ENCODE assay signal across 12 cellular contexts in genomic region chr10:58998924-58999713, GRCh38.
DNase-seq lines count a peak whose midpoint lies in the region; ATAC-seq and TF ChIP-seq lines count a peak whose summit lies in the region.
"Had no signal": no experiment of that assay in that cellular context is flagged by ENCODE, and none has a peak within 500 bp of the region (broad histone marks: within the 10 kb centered on the region; RNA-seq: fewer than 3 reads in every experiment).

No MANE protein-coding gene starts in this region.

- H3K9me3 ChIP-seq in gastroesophageal sphincter (no peaks in the 10 kb centered on the region), testis (no peaks in the 10 kb centered on the region), PC-3 (ENCODE audit: low read length) (no peaks in the 10 kb centered on the region)

- no peaks in the 10 kb centered on the region for H3K27me3 ChIP-seq in gastroesophageal sphincter
- no peaks in the 10 kb centered on the region for H3K27me3 ChIP-seq in testis
- H3K27me3 ChIP-seq in PC-3 (ENCODE audit: low read length) = peaks cover 7% of the 10 kb centered on the region; the same call in 1 of the 2 replicates

- no peak overlapping the region for H3K4me2 ChIP-seq in PC-3 (ENCODE audit: low read length)

- H3K79me2 ChIP-seq in PC-3 (ENCODE audit: low read length) = no peaks in the 10 kb centered on the region

- H3K36me3 Mint-ChIP-seq in nephron (ENCODE audit: low read depth) = peaks cover 5% of the 10 kb centered on the region
- H3K36me3 Mint-ChIP-seq: memory B cell had no signal

- no peaks in the 10 kb centered on the region for H3K9me2 ChIP-seq in PC-3 (replicated peaks; ENCODE audit: low read length)

- CTCF ChIA-PET in PC-3 (lab: Charles Lee) = no interaction called here

- H3K36me3 ChIP-seq in gastroesophageal sphincter (no peaks in the 10 kb centered on the region), testis (ENCODE audit: low read depth, missing control alignments) (no peaks in the 10 kb centered on the region), PC-3 (ENCODE audit: low read depth, low read length) (no peaks in the 10 kb centered on the region)

- H3K27ac Mint-ChIP-seq in nephron = peak overlapping the region; percentile 73 to 78 (median 75)
- H3K27ac Mint-ChIP-seq: memory B cell had no signal

- H3K4me1 Mint-ChIP-seq in nephron = peaks cover 44% of the 10 kb centered on the region
- H3K4me1 Mint-ChIP-seq: memory B cell had no signal

- peak; percentile 63 for ATAC-seq in gastroesophageal sphincter
- ATAC-seq in PC-3 = no peak

- no peak overlapping the region for H3K4me3 Mint-ChIP-seq in nephron
- H3K4me3 Mint-ChIP-seq: memory B cell had no signal

- no peaks in the 10 kb centered on the region for H4K20me1 ChIP-seq in PC-3 (ENCODE audit: low read length)

- H3K4me1 ChIP-seq in gastroesophageal sphincter (peaks cover 0 to 22% (median 0%) of the 10 kb centered on the region in 3 donors), testis (peaks cover 5% of the 10 kb centered on the region), PC-3 (ENCODE audit: insufficient read depth, low read length) (peaks cover 10% of the 10 kb centered on the region)

- intact Hi-C loops in testis (cut with DNase I; ENCODE audit: low total_unique reads) = no loop called here
- intact Hi-C loops in PC-3 (cut with micrococcal nuclease) = no loop called here

- H3K27ac ChIP-seq in gastroesophageal sphincter (peak overlapping the region in 3 of 4 donors; percentile 64 to 80 (median 75)), testis (peak overlapping the region; percentile 48 to 84), PC-3 (ENCODE audit: low read length) (no peak overlapping the region)

- H3K9ac ChIP-seq in PC-3 (ENCODE audit: low read length) = no peak overlapping the region

- no TSS peak for BruUV-seq in PC-3 (replicated peaks; lab: Mats Ljungman, UMichigan)

- H2AFZ ChIP-seq in PC-3 (ENCODE audit: low read length) = no peak overlapping the region

- no peaks in the 10 kb centered on the region for H3F3A ChIP-seq in PC-3 (ENCODE audit: low read length, unreplicated experiment)

- H3K4me3 ChIP-seq in gastroesophageal sphincter (no peak overlapping the region), testis (no peak overlapping the region), PC-3 (ENCODE audit: low read length) (no peak overlapping the region)

- DNase-seq in anterior cingulate cortex (lab: John Stamatoyannopoulos, UW) (peak in 55 of 58 donors; percentile 4 to 94 (median 74)), testis (peak; percentile 89), NK-92 (lab: John Stamatoyannopoulos, UW; ENCODE audit: unreplicated experiment) (no peak), GM20000 (ENCODE audit: low spot score) (no peak), NCI-H1694 (lab: John Stamatoyannopoulos, UW) (no peak), PC-3 (no peak)
- DNase-seq: activated CD4-positive, alpha-beta T cell treated with anti-CD3 and anti-CD28 coated beads for 4 hours; NCI-H1930; stimulated activated CD8-positive, alpha-beta memory T cell treated with anti-CD3 and anti-CD28 coated beads, Interleukin-4, amount 100 ng/mL, for 48 hours had no signal

- no peaks in the 10 kb centered on the region for H3K9me3 Mint-ChIP-seq in nephron

- TF ChIP-seq EP300 in gastroesophageal sphincter (IDR thresholded peaks at IDR 0.05) = no peak

- POLR2A ChIA-PET in PC-3 (lab: Charles Lee; ENCODE audit: unreplicated experiment) = no interaction called here

- TF ChIP-seq CTCF in gastroesophageal sphincter (IDR thresholded peaks at IDR 0.05) (no peak), nephron (IDR thresholded peaks at IDR 0.05; ENCODE audit: unreplicated experiment in 3 of 3) (no peak), testis (IDR thresholded peaks at IDR 0.05) (no peak), GM20000 (IDR thresholded peaks at IDR 0.05; ENCODE audit: extremely low read depth, missing control alignments) (no peak), PC-3 (conservative IDR thresholded peaks at IDR 0.05; ENCODE audit: low read depth, low read length) (no peak)

- no peaks in the 10 kb centered on the region for H3K27me3 Mint-ChIP-seq in nephron (ENCODE audit: low read depth)

- 67 to 71% methylated on average over 6 to 8 of the region's 8 CpGs for WGBS in gastroesophageal sphincter (ENCODE audit: low coverage in 1 of 2), 2 donors
- WGBS in testis, 2 donors = 36 to 46% methylated on average over 8 of the region's 8 CpGs

- no peak for TF ChIP-seq POLR2A in gastroesophageal sphincter (IDR thresholded peaks at IDR 0.05)
- TF ChIP-seq POLR2A in testis (IDR thresholded peaks at IDR 0.05) = no peak

Comparison
In these comparisons a context has a peak if more than half of its experiments do, and no peak if none do; other contexts are left out.
1. DNase-seq: peak in anterior cingulate cortex (55 of 58) and testis (single experiment); none in NK-92 (single experiment), GM20000 (single experiment), NCI-H1694 (single experiment) and PC-3 (single experiment).